In the genomic region with DNA sequence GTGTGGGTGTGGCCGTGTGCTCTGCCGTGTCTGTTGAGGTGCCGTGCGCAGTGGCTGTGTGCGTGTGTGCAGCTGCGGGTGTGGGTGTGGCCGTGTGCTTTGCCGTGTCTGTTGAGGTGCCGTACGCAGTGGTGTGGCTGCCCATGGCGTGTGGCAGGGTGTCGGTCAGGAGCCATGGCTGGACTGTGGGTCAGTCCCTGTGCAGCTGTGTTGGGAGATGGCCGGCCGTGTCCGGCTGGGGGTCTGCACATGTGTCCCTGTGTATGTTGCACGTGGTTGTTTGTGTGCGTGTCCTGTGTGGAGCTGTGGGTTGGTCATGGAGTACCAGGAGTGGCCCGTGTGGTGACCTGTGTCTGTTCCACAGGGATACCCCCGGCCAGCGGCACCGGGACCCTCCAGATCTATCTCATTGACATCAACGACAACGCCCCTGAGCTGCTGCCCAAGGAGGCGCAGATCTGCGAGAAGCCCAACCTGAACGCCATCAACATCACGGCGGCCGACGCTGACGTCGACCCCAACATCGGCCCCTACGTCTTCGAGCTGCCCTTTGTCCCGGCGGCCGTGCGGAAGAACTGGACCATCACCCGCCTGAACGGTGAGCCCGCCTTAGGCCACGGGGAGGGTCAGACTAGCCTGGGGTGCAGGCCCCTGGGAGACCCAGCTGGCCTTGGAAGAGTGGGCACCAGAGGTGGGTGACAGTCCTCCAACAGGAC, we compare ENCODE assay signal across 27 cellular contexts.
DNase-seq lines count a peak whose midpoint lies in the region; ATAC-seq, FAIRE-seq and TF ChIP-seq lines count a peak whose summit lies in the region.
"Had no signal": no experiment of that assay in that cellular context is flagged by ENCODE, and none has a peak within 500 bp of the region (broad histone marks: within the 10 kb centered on the region; RNA-seq: fewer than 3 reads in every experiment).

No MANE protein-coding gene starts in this region.

- no TSS peak for BruUV-seq in HepG2 (replicated peaks; lab: Mats Ljungman, UMichigan)

- no peak overlapping the region for H3K27ac ChIP-seq in HepG2 (ENCODE audit: extremely low read length, insufficient read depth, low read length)
- no peak overlapping the region for H3K27ac ChIP-seq in CD4-positive, alpha-beta memory T cell (ENCODE audit: low read depth, low read length)
- H3K27ac ChIP-seq in SK-N-SH (ENCODE audit: low read depth in 2 of 2, low read length in 1 of 2), result no peak overlapping the region
- H3K27ac ChIP-seq: GM23248 had no signal

- 70% methylated on average over 38 of the region's 43 CpGs for WGBS in HepG2 (ENCODE audit: low lambda C conversion rate)
- 75% methylated on average over 21 of the region's 43 CpGs for WGBS in SK-N-SH (ENCODE audit: low lambda C conversion rate)

- H3K27me3 ChIP-seq in HepG2 (ENCODE audit: control insufficient read depth in 1 of 2, insufficient read depth in 2 of 2, low read length in 2 of 2), result peaks cover 24 to 71% of the 10 kb centered on the region in 2 experiments
- H3K27me3 ChIP-seq in CD4-positive, alpha-beta memory T cell (ENCODE audit: insufficient read depth, low read length), result no peaks in the 10 kb centered on the region
- no peaks in the 10 kb centered on the region for H3K27me3 ChIP-seq in SK-N-SH (ENCODE audit: insufficient read depth)
- H3K27me3 ChIP-seq: BE2C had no signal

- H3K9me2 ChIP-seq in SK-N-SH, result no peaks in the 10 kb centered on the region

- TF ChIP-seq EP300 in HepG2 (IDR thresholded peaks at IDR 0.05; ENCODE audit: low read depth in 2 of 2, low read length in 2 of 2), result no peak
- no peak for TF ChIP-seq EP300 in HepG2 (CRISPR knock-in tag; IDR thresholded peaks at IDR 0.05; ENCODE audit: borderline replicate concordance)
- TF ChIP-seq EP300 in SK-N-SH (IDR thresholded peaks at IDR 0.05; ENCODE audit: borderline replicate concordance in 1 of 2, low read depth in 1 of 2, low read length in 1 of 2), result no peak

- H3K9ac ChIP-seq in HepG2 (ENCODE audit: insufficient read depth, low read depth, low read length) (no peak overlapping the region), SK-N-SH (no peak overlapping the region)
- H3K9ac ChIP-seq: GM23248 had no signal

- H3K79me2 ChIP-seq in HepG2 (ENCODE audit: insufficient read depth, low read length), result no peaks in the 10 kb centered on the region
- no peaks in the 10 kb centered on the region for H3K79me2 ChIP-seq in SK-N-SH (ENCODE audit: insufficient read depth)

- H3K4me1 ChIP-seq in HepG2 (ENCODE audit: insufficient read depth, low read length), result no peaks in the 10 kb centered on the region
- no peaks in the 10 kb centered on the region for H3K4me1 ChIP-seq in CD4-positive, alpha-beta memory T cell (ENCODE audit: insufficient read depth, low read length)
- H3K4me1 ChIP-seq in SK-N-SH (ENCODE audit: control insufficient read depth in 1 of 2, insufficient read depth in 2 of 2, low read depth in 1 of 2, low read length in 1 of 2), result no peaks in the 10 kb centered on the region
- H3K4me1 ChIP-seq: BE2C had no signal

- no peak overlapping the region for H3K4me2 ChIP-seq in HepG2 (ENCODE audit: low read depth, low read length)
- H3K4me2 ChIP-seq in SK-N-SH, result no peak overlapping the region

- no peaks in the 10 kb centered on the region for H3K4me1 Mint-ChIP-seq in activated naive CD8-positive, alpha-beta T cell treated with anti-CD3 and anti-CD28 coated beads, Interleukin-2, amount 10 ng/mL, durations not matched to agents 7 days and 5 days
- no peaks in the 10 kb centered on the region for H3K4me1 Mint-ChIP-seq in activated naive CD8-positive, alpha-beta T cell treated with anti-CD3 and anti-CD28 coated beads for 36 hours
- H3K4me1 Mint-ChIP-seq in CD4-positive, alpha-beta memory T cell, result no peaks in the 10 kb centered on the region

- intact Hi-C loops in HepG2 (cut with micrococcal nuclease; ENCODE audit: unreplicated experiment), result no loop called here
- intact Hi-C loops in posterior vena cava (cut with DNase I), result no loop called here
- intact Hi-C loops in CD4-positive, alpha-beta memory T cell (cut with micrococcal nuclease), result no loop called here

- ATAC-seq in activated naive CD8-positive, alpha-beta T cell treated with anti-CD3 and anti-CD28 coated beads, Interleukin-2, amount 10 ng/mL, durations not matched to agents 7 days and 5 days (ENCODE audit: low read depth), result no peak
- ATAC-seq in HepG2, result no peak
- ATAC-seq: K562 had no signal

- H3K36me3 ChIP-seq in HepG2 (replicated peaks in 1 of 2; ENCODE audit: control insufficient read depth in 1 of 2, insufficient read depth in 2 of 2, low read length in 2 of 2) (no peaks in the 10 kb centered on the region), SK-N-SH (replicated peaks in 1 of 2; ENCODE audit: control insufficient read depth in 1 of 2, insufficient read depth in 2 of 2, low read length in 1 of 2) (no peaks in the 10 kb centered on the region)
- H3K36me3 ChIP-seq in CD4-positive, alpha-beta memory T cell (ENCODE audit: insufficient read depth, low read length), result no peaks in the 10 kb centered on the region
- H3K36me3 ChIP-seq: BE2C had no signal

- no peaks in the 10 kb centered on the region for H3K36me3 Mint-ChIP-seq in activated naive CD8-positive, alpha-beta T cell treated with anti-CD3 and anti-CD28 coated beads, Interleukin-2, amount 10 ng/mL, durations not matched to agents 7 days and 5 days
- no peaks in the 10 kb centered on the region for H3K36me3 Mint-ChIP-seq in activated naive CD8-positive, alpha-beta T cell treated with anti-CD3 and anti-CD28 coated beads for 36 hours
- no peaks in the 10 kb centered on the region for H3K36me3 Mint-ChIP-seq in CD4-positive, alpha-beta memory T cell

- TF ChIP-seq RAD21 in HepG2 (CRISPR knock-in tag; IDR thresholded peaks at IDR 0.05), result no peak
- no peak for TF ChIP-seq RAD21 in SK-N-SH (IDR thresholded peaks at IDR 0.05; ENCODE audit: low read length)

- no peaks in the 10 kb centered on the region for H3K9me3 Mint-ChIP-seq in activated naive CD8-positive, alpha-beta T cell treated with anti-CD3 and anti-CD28 coated beads, Interleukin-2, amount 10 ng/mL, durations not matched to agents 7 days and 5 days
- H3K9me3 Mint-ChIP-seq in activated naive CD8-positive, alpha-beta T cell treated with anti-CD3 and anti-CD28 coated beads for 36 hours, result no peaks in the 10 kb centered on the region
- H3K9me3 Mint-ChIP-seq in CD4-positive, alpha-beta memory T cell, result no peaks in the 10 kb centered on the region

- no peak overlapping the region for H3K4me3 Mint-ChIP-seq in activated naive CD8-positive, alpha-beta T cell treated with anti-CD3 and anti-CD28 coated beads, Interleukin-2, amount 10 ng/mL, durations not matched to agents 7 days and 5 days
- no peak overlapping the region for H3K4me3 Mint-ChIP-seq in activated naive CD8-positive, alpha-beta T cell treated with anti-CD3 and anti-CD28 coated beads for 36 hours
- no peak overlapping the region for H3K4me3 Mint-ChIP-seq in CD4-positive, alpha-beta memory T cell
- H3K4me3 Mint-ChIP-seq: H9, HFFc6 had no signal

- H3K27me3 Mint-ChIP-seq in activated naive CD8-positive, alpha-beta T cell treated with anti-CD3 and anti-CD28 coated beads, Interleukin-2, amount 10 ng/mL, durations not matched to agents 7 days and 5 days, result peaks cover 3% of the 10 kb centered on the region
- H3K27me3 Mint-ChIP-seq in activated naive CD8-positive, alpha-beta T cell treated with anti-CD3 and anti-CD28 coated beads for 36 hours, result no peaks in the 10 kb centered on the region
- H3K27me3 Mint-ChIP-seq in CD4-positive, alpha-beta memory T cell, result peaks cover 4 to 6% of the 10 kb centered on the region in 2 donors

- H4K20me1 ChIP-seq in HepG2 (ENCODE audit: insufficient read depth, low read length) (no peaks in the 10 kb centered on the region; the same call in 1 of the 2 replicates), SK-N-SH (ENCODE audit: insufficient read depth) (no peaks in the 10 kb centered on the region)

- CTCF ChIA-PET in HepG2 (lab: Yijun Ruan, JAX; ENCODE audit: low intra/inter-chr PET ratio, low total read pairs), result no interaction called here
- CTCF ChIA-PET in CD4-positive, alpha-beta memory T cell (lab: Charles Lee; ENCODE audit: partially characterized antibody), result no interaction called here
- CTCF ChIA-PET in SK-N-SH (lab: Yijun Ruan, JAX), result no interaction called here

- H3K9me3 ChIP-seq in HepG2 (ENCODE audit: low read length), result no peaks in the 10 kb centered on the region
- H3K9me3 ChIP-seq in CD4-positive, alpha-beta memory T cell (ENCODE audit: control insufficient read depth in 1 of 2, low read length in 2 of 2), result no peaks in the 10 kb centered on the region
- H3K9me3 ChIP-seq in SK-N-SH, result no peaks in the 10 kb centered on the region
- H3K9me3 ChIP-seq: BE2C had no signal

- H3F3A ChIP-seq in SK-N-SH (replicated peaks; ENCODE audit: insufficient read depth), result no peaks in the 10 kb centered on the region

- no peak for TF ChIP-seq CTCF in HepG2 (CRISPR knock-in tag; IDR thresholded peaks at IDR 0.05)
- no peak for TF ChIP-seq CTCF in SK-N-SH (IDR thresholded peaks at IDR 0.05)

- H3K27ac Mint-ChIP-seq in activated naive CD8-positive, alpha-beta T cell treated with anti-CD3 and anti-CD28 coated beads, Interleukin-2, amount 10 ng/mL, durations not matched to agents 7 days and 5 days, result no peak overlapping the region
- H3K27ac Mint-ChIP-seq in activated naive CD8-positive, alpha-beta T cell treated with anti-CD3 and anti-CD28 coated beads for 36 hours, result no peak overlapping the region
- no peak overlapping the region for H3K27ac Mint-ChIP-seq in CD4-positive, alpha-beta memory T cell
- H3K27ac Mint-ChIP-seq: HFFc6 had no signal

- no peak overlapping the region for H2AFZ ChIP-seq in HepG2 (ENCODE audit: low read length)
- H2AFZ ChIP-seq in SK-N-SH (ENCODE audit: low read depth), result no peak overlapping the region
- H2AFZ ChIP-seq: GM23248 had no signal

- FAIRE-seq in HTR-8/SVneo (lab: Jason Lieb, UNC), result peak; percentile 95
- no peak for FAIRE-seq in HepG2 (lab: Jason Lieb, UNC)
- FAIRE-seq: GM12892, K562, RCC 7860 had no signal

- in situ Hi-C loops in HepG2 (cut with HindIII; ENCODE audit: extremely low pct_ligation_motif_present, low pct_unique_long_range_greater_than_20kb), result no loop called here

- peak; percentile 10 for DNase-seq in activated naive CD8-positive, alpha-beta T cell treated with anti-CD3 and anti-CD28 coated beads, Interleukin-2, amount 10 ng/mL, durations not matched to agents 7 days and 5 days
- no peak for DNase-seq in activated naive CD8-positive, alpha-beta T cell treated with anti-CD3 and anti-CD28 coated beads for 36 hours
- no peak for DNase-seq in HTR-8/SVneo (ENCODE audit: insufficient read length, low spot score)
- DNase-seq in HepG2 (ENCODE audit: low spot score), result no peak
- peak; percentile 77 for DNase-seq in posterior vena cava (ENCODE audit: low spot score)
- no peak for DNase-seq in CD4-positive, alpha-beta memory T cell
- no peak for DNase-seq in RKO (ENCODE audit: low spot score)
- DNase-seq in SK-N-SH, result no peak
- DNase-seq: ACHN, BE2C, DMS153, DND-41, H9, HFFc6, Kasumi-1, NCI-H1092 treated with DMSO at 0.1 percent for 48 hours, NCI-H1436, NCI-H187, NCI-H2081 treated with DMSO at 0.1 percent for 48 hours, NCI-H2171 treated with DMSO at 0.1 percent for 48 hours, NCI-H345, NCI-H510A treated with DMSO at 0.1 percent for 48 hours, SHP77 treated with DMSO at 0.1 percent for 48 hours had no signal

- H3K4me3 ChIP-seq in HepG2 (replicated peaks in 1 of 3; ENCODE audit: insufficient read depth in 1 of 3, low read depth in 2 of 3, low read length in 3 of 3) (no peak overlapping the region), SK-N-SH (ENCODE audit: low read depth in 2 of 2, low read length in 1 of 2) (no peak overlapping the region)
- H3K4me3 ChIP-seq in CD4-positive, alpha-beta memory T cell (ENCODE audit: low read length in 2 of 2), result no peak overlapping the region
- H3K4me3 ChIP-seq: GM23248, K562 had no signal

- POLR2A ChIA-PET in activated naive CD8-positive, alpha-beta T cell treated with anti-CD3 and anti-CD28 coated beads, Interleukin-2, amount 10 ng/mL, durations not matched to agents 7 days and 5 days (lab: Charles Lee), result no interaction called here
- POLR2A ChIA-PET in HepG2 (lab: Yijun Ruan, JAX), result no interaction called here
- POLR2A ChIA-PET in CD4-positive, alpha-beta memory T cell (lab: Charles Lee; ENCODE audit: partially characterized antibody), result no interaction called here
- POLR2A ChIA-PET in SK-N-SH (lab: Yijun Ruan, JAX), result no interaction called here

- no peak for TF ChIP-seq POLR2A in HepG2 (IDR thresholded peaks at IDR 0.05; ENCODE audit: insufficient read depth in 1 of 2, low read depth in 2 of 2, low read length in 2 of 2)

Comparison
In these comparisons a context has a peak if more than half of its experiments do, and no peak if none do; other contexts are left out.
1. DNase-seq: peak in activated naive CD8-positive, alpha-beta T cell treated with anti-CD3 and anti-CD28 coated beads, Interleukin-2, amount 10 ng/mL, durations not matched to agents 7 days and 5 days (single experiment) and posterior vena cava (single experiment); none in activated naive CD8-positive, alpha-beta T cell treated with anti-CD3 and anti-CD28 coated beads for 36 hours (single experiment), HTR-8/SVneo (single experiment), HepG2 (single experiment), CD4-positive, alpha-beta memory T cell (0 of 5), RKO (single experiment) and SK-N-SH (single experiment).